ENCODE assay signal across 14 cellular contexts in genomic region chr16:87836844-87837581, GRCh38. TPM values are rescaled to one million over a fixed set of nuclear protein-coding genes. Genes with fewer than 3 reads are reported as not detected.
DNase-seq lines count a peak whose midpoint lies in the region; ATAC-seq, FAIRE-seq and TF ChIP-seq lines count a peak whose summit lies in the region.
"Had no signal": no experiment of that assay in that cellular context is flagged by ENCODE, and none has a peak within 500 bp of the region (broad histone marks: within the 10 kb centered on the region; RNA-seq: fewer than 3 reads in every experiment).

No MANE protein-coding gene starts in this region.

- TF ChIP-seq POLR2A in GM12891 (IDR thresholded peaks at IDR 0.05; ENCODE audit: low read depth, low read length) = no peak

- DNase-seq in Right ventricle myocardium inferior (ENCODE audit: missing footprints) (no peak), cardiac septum (ENCODE audit: low spot score) (no peak), DMS153 (lab: John Stamatoyannopoulos, UW) (no peak), GM12891 (ENCODE audit: insufficient read length, low spot score) (no peak)
- DNase-seq: activated CD4-positive, alpha-beta T cell treated with anti-CD3 and anti-CD28 coated beads, Interleukin-2, amount 50 U/mL, for 1 hour; NCI-H187; stimulated activated CD8-positive, alpha-beta memory T cell treated with anti-CD3 and anti-CD28 coated beads, Interleukin-4, amount 100 ng/mL, for 48 hours had no signal

- H3K27ac ChIP-seq in cingulate gyrus (ENCODE audit: low read depth, low read length) = peak overlapping the region; percentile 54
- peak overlapping the region; percentile 38 for H3K27ac ChIP-seq in layer of hippocampus (ENCODE audit: low read depth, low read length)
- H3K27ac ChIP-seq in temporal lobe (ENCODE audit: low read depth, low read length) = peak overlapping the region; percentile 50
- H3K27ac ChIP-seq: adrenal gland had no signal

- intact Hi-C loops in Right ventricle myocardium inferior (cut with DNase I) = no loop called here
- intact Hi-C loops in cardiac septum (cut with DNase I) = no loop called here

- H3K27me3 ChIP-seq in layer of hippocampus (ENCODE audit: control insufficient read depth, insufficient read depth, low read length) = no peaks in the 10 kb centered on the region
- H3K27me3 ChIP-seq: adrenal gland had no signal

- ATAC-seq in Right ventricle myocardium inferior = peak; percentile 71
- ATAC-seq in HG03039 (IDR thresholded peaks at IDR 0.05; ENCODE audit: unreplicated experiment) = no peak

- FAIRE-seq in GM12891 (lab: Jason Lieb, UNC) = no peak
- FAIRE-seq: endometrium, GM18507 had no signal

TF ChIP-seq in GM12891, 5 proteins besides CTCF, POLR2A, EP300 and RAD21:
- TF ChIP-seq POU2F2 (IDR thresholded peaks at IDR 0.05; ENCODE audit: low read depth, low read length) (no peak), PAX5 (IDR thresholded peaks at IDR 0.05; ENCODE audit: insufficient read depth, low read length, severe bottlenecking) (no peak)

RNA-seq across cellular contexts. Expression of gene SLC7A5, which starts 32.3 kb away (rescaled TPM):
- 3.3 TPM for total RNA-seq in Right ventricle myocardium inferior
- total RNA-seq in cardiac septum = 8.2 TPM
- 21.1 TPM for total RNA-seq in temporal lobe
- polyA plus RNA-seq in GM12891 (2012; ENCODE audit: low read depth, missing spikeins) = 38.5 TPM
